In the genomic region with DNA sequence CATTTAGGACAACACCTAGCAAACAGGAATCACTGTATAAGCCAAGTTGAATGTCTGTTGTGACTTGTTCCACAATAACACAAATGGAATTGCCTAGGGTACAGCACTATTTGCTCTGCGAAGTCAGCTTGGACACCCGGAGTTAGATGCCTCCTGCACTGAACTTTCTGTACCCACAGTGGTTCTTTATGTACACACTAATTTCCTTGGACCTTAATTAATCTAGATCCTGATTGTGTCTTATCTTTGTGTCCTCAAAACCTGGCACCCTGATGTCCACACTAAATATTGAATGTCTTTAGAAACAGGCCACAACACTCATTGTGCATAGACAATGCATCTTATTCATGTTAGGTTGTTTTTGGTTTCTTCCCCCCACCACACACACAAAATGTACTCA, we compare ENCODE assay signal across 29 cellular contexts.
"Had no signal": no experiment of that assay in that cellular context is flagged by ENCODE, and none has a peak within 500 bp of the region (broad histone marks: within the 10 kb centered on the region; RNA-seq: fewer than 3 reads in every experiment).

No MANE protein-coding gene starts in this region.

- H3K27me3 ChIP-seq: gastrocnemius medialis, hepatocyte, right atrium auricular region, sigmoid colon, testis, tibial artery, uterus had no signal

- H3K36me3 Mint-ChIP-seq: neural progenitor cell; stimulated activated effector memory CD8-positive, alpha-beta T cell treated with anti-CD3 and anti-CD28 coated beads, Interleukin-12 subunit alpha, Interleukin-12 subunit beta, amount 100 ng/mL, for 72 hours had no signal

- H3K9me3 Mint-ChIP-seq: stimulated activated effector memory CD8-positive, alpha-beta T cell treated with anti-CD3 and anti-CD28 coated beads, Interleukin-12 subunit alpha, Interleukin-12 subunit beta, amount 100 ng/mL, for 72 hours had no signal

- H3K4me3 Mint-ChIP-seq: naive thymus-derived CD8-positive, alpha-beta T cell; neural progenitor cell; stimulated activated effector memory CD8-positive, alpha-beta T cell treated with anti-CD3 and anti-CD28 coated beads, Interleukin-12 subunit alpha, Interleukin-12 subunit beta, amount 100 ng/mL, for 72 hours had no signal

- DNase-seq: dorsolateral prefrontal cortex; effector CD4-positive, alpha-beta T cell; foreskin fibroblast; gastrocnemius medialis; head of caudate nucleus; left cardiac atrium; left lung; mammary epithelial cell; mesendoderm; naive thymus-derived CD8-positive, alpha-beta T cell; nucleus accumbens; sigmoid colon; stimulated activated CD4-positive, alpha-beta T cell treated with anti-CD3 and anti-CD28 coated beads, Interleukin-2, amount 100 ng/mL, for 24 hours; stimulated activated CD4-positive, alpha-beta T cell treated with anti-CD3 and anti-CD28 coated beads, Interleukin-4, amount 100 ng/mL, for 24 hours; stimulated activated naive CD4-positive, alpha-beta T cell treated with Interleukin-2 at 50 U/mL for 16 hours; substantia nigra; testis; tibial artery; upper lobe of right lung; uterus had no signal

- H3K9me3 ChIP-seq: gastrocnemius medialis, left lung, prostate gland, right atrium auricular region, sigmoid colon, testis, tibial artery, upper lobe of right lung, uterus had no signal

- H3K9ac ChIP-seq: neural progenitor cell had no signal

- H3K4me1 ChIP-seq: prostate gland, uterus had no signal

- H2AFZ ChIP-seq: hepatocyte, neural progenitor cell had no signal

- H3K4me2 ChIP-seq: hepatocyte had no signal

- H3K4me1 Mint-ChIP-seq: stimulated activated effector memory CD8-positive, alpha-beta T cell treated with anti-CD3 and anti-CD28 coated beads, Interleukin-12 subunit alpha, Interleukin-12 subunit beta, amount 100 ng/mL, for 72 hours had no signal

- H3K27ac Mint-ChIP-seq: naive thymus-derived CD8-positive, alpha-beta T cell; neural progenitor cell; stimulated activated effector memory CD8-positive, alpha-beta T cell treated with anti-CD3 and anti-CD28 coated beads, Interleukin-12 subunit alpha, Interleukin-12 subunit beta, amount 100 ng/mL, for 72 hours had no signal

- H3K79me2 ChIP-seq: hepatocyte had no signal

- FAIRE-seq: colon, islet of Langerhans had no signal

- H3K36me3 ChIP-seq: gastrocnemius medialis, left lung, neural progenitor cell, prostate gland, right atrium auricular region, sigmoid colon, tibial artery, upper lobe of right lung, uterus had no signal

- H3K4me3 ChIP-seq: dorsolateral prefrontal cortex, gastrocnemius medialis, hepatocyte, left lung, prostate gland, right atrium auricular region, sigmoid colon, testis, tibial artery, upper lobe of right lung, uterus had no signal

- H3K27ac ChIP-seq: dorsolateral prefrontal cortex, epithelial cell of prostate, hepatocyte, left lung, neural progenitor cell, prostate gland, sigmoid colon, testis, tibial artery, upper lobe of right lung, uterus had no signal

- ATAC-seq: esophagus mucosa; gastrocnemius medialis; left cardiac atrium; naive thymus-derived CD8-positive, alpha-beta T cell; stimulated activated effector memory CD8-positive, alpha-beta T cell treated with anti-CD3 and anti-CD28 coated beads, Interleukin-12 subunit alpha, Interleukin-12 subunit beta, amount 100 ng/mL, for 72 hours; upper lobe of right lung had no signal
